Comparison of ENCODE assay signal across 8 cellular contexts in genomic region chr14:69460093-69460701, GRCh38. TPM values are rescaled to one million over a fixed set of nuclear protein-coding genes. Genes with fewer than 3 reads are reported as not detected.
DNase-seq lines count a peak whose midpoint lies in the region; ATAC-seq and TF ChIP-seq lines count a peak whose summit lies in the region.

No MANE protein-coding gene starts in this region.

- DNase-seq in A673 (ENCODE audit: low spot score): peak; percentile 86
- peak; percentile 20 for DNase-seq in NCI-H2029 (lab: John Stamatoyannopoulos, UW)
- peak; percentile 43 for DNase-seq in T1000 (lab: John Stamatoyannopoulos, UW)
- DNase-seq in iPS-NIHi7 (ENCODE audit: extremely low spot score): peak; percentile 43
- peak; percentile 8 to 22 for DNase-seq in stimulated activated CD4-positive, alpha-beta T cell treated with anti-CD3 and anti-CD28 coated beads, Interleukin-15, amount 100 ng/mL, for 1 hour (ENCODE audit: low read depth in 1 of 2, low spot score in 1 of 2)

- CTCF ChIA-PET in A673 (lab: Charles Lee): interaction anchor here (0.6 to 1.9 kb wide), 6 partner anchors 8 to 331 kb away, joined by 3 to 10 read pairs (median 4); partner anchors contain the start of genes ERH and SLC39A9

- POLR2A ChIA-PET in A673 (lab: Charles Lee; ENCODE audit: low non-redundant PET): no interaction called here

- no peaks in the 10 kb centered on the region for H3K4me1 ChIP-seq in A673 (ENCODE audit: insufficient read depth, low read length, poor library complexity, severe bottlenecking)

- no TSS peak for BruUV-seq in A673 (replicated peaks; lab: Mats Ljungman, UMichigan)

- peak overlapping the region in 2 of 5 experiments; percentile 30 to 40 for H3K27ac Mint-ChIP-seq in brain

- H3K36me3 Mint-ChIP-seq in brain: peaks cover 25% of the 10 kb centered on the region

- no peaks in the 10 kb centered on the region for H3K9me3 Mint-ChIP-seq in brain

- TF ChIP-seq CTCF in A673 (conservative IDR thresholded peaks at IDR 0.05; ENCODE audit: low read depth, low read length) (peak; percentile 89), brain (conservative IDR thresholded peaks at IDR 0.05) (peak; percentile 80 to 82)

- peaks cover 18% of the 10 kb centered on the region for H3K36me3 ChIP-seq in A673 (ENCODE audit: insufficient read depth, low read length, poor library complexity, severe bottlenecking)

- H3K4me1 Mint-ChIP-seq in brain: no peaks in the 10 kb centered on the region

- ATAC-seq in GM18909 (IDR thresholded peaks at IDR 0.05; ENCODE audit: poor library complexity, unreplicated experiment) (peak; percentile 59), GM19463 (IDR thresholded peaks at IDR 0.05; ENCODE audit: unreplicated experiment) (no peak)

- no peak overlapping the region for H3K4me3 Mint-ChIP-seq in brain

- no peaks in the 10 kb centered on the region for H3K9me3 ChIP-seq in A673 (ENCODE audit: low read depth, low read length, poor library complexity, severe bottlenecking)

- H3K4me3 ChIP-seq in A673 (ENCODE audit: low read depth, low read length, poor library complexity, severe bottlenecking): no peak overlapping the region

- no peaks in the 10 kb centered on the region for H3K27me3 Mint-ChIP-seq in brain

- no peak overlapping the region for H3K27ac ChIP-seq in A673 (ENCODE audit: low read depth, low read length, poor library complexity, severe bottlenecking)

- no peaks in the 10 kb centered on the region for H3K27me3 ChIP-seq in A673 (replicated peaks; ENCODE audit: insufficient read depth, low read depth, low read length, poor library complexity)

- intact Hi-C loops in A673 (cut with micrococcal nuclease; ENCODE audit: unreplicated experiment): loop anchor here (1.0 to 5.0 kb wide), 2 partner anchors 218 to 328 kb away; no protein-coding TSS in a partner anchor

RNA-seq across cellular contexts. Expression of gene PLEKHD1, which starts 24.3 kb away (rescaled TPM):
- total RNA-seq in A673 (2021): 0.37 and 0.87 TPM in 2 replicates
- polyA plus RNA-seq in brain (ENCODE audit: insufficient read depth, low read depth, low replicate concordance): 0.27 TPM

Comparison
In these comparisons a context has a peak if more than half of its experiments do, and no peak if none do; other contexts are left out.
1. DNase-seq: peak in every context shown above with its lines; median percentile 86 in A673; 43 in T1000; 43 in iPS-NIHi7; 20 in NCI-H2029; 15 in stimulated activated CD4-positive, alpha-beta T cell treated with anti-CD3 and anti-CD28 coated beads, Interleukin-15, amount 100 ng/mL, for 1 hour.